9 cellular contexts compared by ENCODE assay signal in the genomic region with DNA sequence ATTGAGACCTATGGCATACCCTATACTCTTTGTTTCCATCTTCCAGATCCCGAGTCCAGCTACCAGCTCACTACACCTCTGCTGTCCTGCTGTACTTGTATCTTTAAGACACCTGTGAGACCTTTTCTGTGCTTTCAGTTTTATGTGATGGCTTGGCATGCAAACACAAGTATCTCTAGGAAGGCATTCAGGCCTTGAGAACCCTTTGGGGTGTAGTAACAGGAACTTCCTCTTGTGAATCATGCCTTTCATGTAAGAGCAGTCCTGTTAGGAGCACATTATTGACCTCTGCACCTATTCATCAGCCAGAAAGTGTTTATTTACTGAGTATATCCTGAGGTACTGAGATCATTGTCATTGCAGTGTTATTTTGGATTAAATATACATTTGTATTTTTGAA.
DNase-seq lines count a peak whose midpoint lies in the region; ATAC-seq, FAIRE-seq and TF ChIP-seq lines count a peak whose summit lies in the region.
"Had no signal": no experiment of that assay in that cellular context is flagged by ENCODE, and none has a peak within 500 bp of the region (broad histone marks: within the 10 kb centered on the region; RNA-seq: fewer than 3 reads in every experiment).

No MANE protein-coding gene starts in this region.

- no peak for FAIRE-seq in urothelium cell line (lab: Jason Lieb, UNC)

- H3K27ac ChIP-seq in colonic mucosa = no peak overlapping the region

- no peaks in the 10 kb centered on the region for H3K27me3 ChIP-seq in colonic mucosa

- no peaks in the 10 kb centered on the region for H3K36me3 ChIP-seq in colonic mucosa

- intact Hi-C loops in colonic mucosa (cut with DNase I) = no loop called here

- no peaks in the 10 kb centered on the region for H3K4me1 ChIP-seq in colonic mucosa

- TF ChIP-seq CTCF in GM13977 (IDR thresholded peaks at IDR 0.05; ENCODE audit: extremely low read depth, insufficient read depth, missing control alignments) (no peak), fibroblast of pulmonary artery (IDR thresholded peaks at IDR 0.05; ENCODE audit: low read length, missing control alignments) (no peak), colonic mucosa (IDR thresholded peaks at IDR 0.05) (no peak)

- peak; percentile 28 for DNase-seq in GM13977 (ENCODE audit: low spot score)
- peak; percentile 28 for DNase-seq in fibroblast of pulmonary artery (ENCODE audit: low read depth)
- DNase-seq in Ammon's horn (ENCODE audit: low spot score) = no peak
- no peak for DNase-seq in NCI-H1105 treated with DMSO at 0.1 percent for 48 hours (lab: John Stamatoyannopoulos, UW)
- DNase-seq in urothelium cell line (ENCODE audit: low spot score) = no peak
- no peak for DNase-seq in colonic mucosa
- DNase-seq: SW 1271 had no signal

- H3K4me3 ChIP-seq in fibroblast of pulmonary artery (replicated peaks; ENCODE audit: low read depth, low read length) (no peak overlapping the region), colonic mucosa (no peak overlapping the region)

- in situ Hi-C loops in GM13977 (cut with MboI; ENCODE audit: low pct_unique_long_range_greater_than_20kb, low sequenced_read_pairs, unreplicated experiment) = no loop called here

- no peaks in the 10 kb centered on the region for H3K9me3 ChIP-seq in colonic mucosa

- ATAC-seq in GM21528 (IDR thresholded peaks at IDR 0.05; ENCODE audit: low FRiP score, unreplicated experiment) (peak; percentile 77), HG03469 (IDR thresholded peaks at IDR 0.05; ENCODE audit: unreplicated experiment) (peak; percentile 67)

- no peak overlapping the region for H3K9ac ChIP-seq in colonic mucosa (ENCODE audit: low read depth in 2 of 2, low read length in 2 of 2)

Comparison
In these comparisons a context has a peak if more than half of its experiments do, and no peak if none do; other contexts are left out.
1. DNase-seq: peak in GM13977 (single experiment) and fibroblast of pulmonary artery (single experiment); none in Ammon's horn (single experiment), NCI-H1105 treated with DMSO at 0.1 percent for 48 hours (single experiment), urothelium cell line (single experiment) and colonic mucosa (single experiment).